ENCODE assay signal across 8 cellular contexts in genomic region chr6:80106418-80107235, GRCh38. TPM values are rescaled to one million over a fixed set of nuclear protein-coding genes. Genes with fewer than 3 reads are reported as not detected.
DNase-seq lines count a peak whose midpoint lies in the region; ATAC-seq, FAIRE-seq and TF ChIP-seq lines count a peak whose summit lies in the region.

Gene BCKDHB, plus strand, starts transcription at chr6:80106671. Its CDS starts 23 bp downstream, at chr6:80106694.

- peak; percentile 99 for ATAC-seq in GM21786 (IDR thresholded peaks at IDR 0.05; ENCODE audit: unreplicated experiment)
- peak; percentile 98 for ATAC-seq in activated T-cell treated with anti-CD3 and anti-CD28 coated beads, Interleukin-2, amount 50 U/mL, for 72 hours (replicated peaks in 1 of 2)

- FAIRE-seq in RCC 7860 (lab: Jason Lieb, UNC) = peak; percentile 92

- H3K4me1 ChIP-seq in esophagus muscularis mucosa (peaks cover 6 to 17% (median 13%) of the 10 kb centered on the region in 4 donors), muscle layer of duodenum (ENCODE audit: control insufficient read depth in 1 of 2, insufficient read depth in 2 of 2, low read length in 2 of 2) (peaks cover 0 to 17% of the 10 kb centered on the region in 2 donors)

- 0% methylated on average over 18 of the region's 56 CpGs for WGBS in esophagus muscularis mucosa

- H3K36me3 Mint-ChIP-seq in activated T-cell treated with anti-CD3 and anti-CD28 coated beads, Interleukin-2, amount 50 U/mL, for 72 hours (ENCODE audit: insufficient read depth in 2 of 2) = no peaks in the 10 kb centered on the region

- H3K27me3 ChIP-seq in esophagus muscularis mucosa = no peaks in the 10 kb centered on the region
- no peaks in the 10 kb centered on the region for H3K27me3 ChIP-seq in muscle layer of duodenum (ENCODE audit: low read depth, low read length)

- no peak for TF ChIP-seq EP300 in esophagus muscularis mucosa (IDR thresholded peaks at IDR 0.05)

- intact Hi-C loops in esophagus muscularis mucosa (cut with DNase I) = loop anchor here (5.0 to 10.0 kb wide), 4 partner anchors 104 to 1648 kb away; partner anchors contain the start of genes ELOVL4, HMGN3, TENT5A and TTK

- peaks cover 19% of the 10 kb centered on the region for H3K4me1 Mint-ChIP-seq in activated T-cell treated with anti-CD3 and anti-CD28 coated beads, Interleukin-2, amount 50 U/mL, for 72 hours (ENCODE audit: low read depth)

- peak within 1 kb of the TSS; percentile 88 for H3K27ac Mint-ChIP-seq in activated T-cell treated with anti-CD3 and anti-CD28 coated beads, Interleukin-2, amount 50 U/mL, for 72 hours

- peaks cover 17% of the 10 kb centered on the region for H3K27me3 Mint-ChIP-seq in activated T-cell treated with anti-CD3 and anti-CD28 coated beads, Interleukin-2, amount 50 U/mL, for 72 hours (ENCODE audit: low read depth)

- H3K27ac ChIP-seq in KOPT-K1 (ENCODE audit: low read depth, low read length, poor library complexity, severe bottlenecking) = peak within 1 kb of the TSS; percentile 61
- H3K27ac ChIP-seq in esophagus muscularis mucosa (replicated peaks in 1 of 4) = peak within 1 kb of the TSS; percentile 89 to 97 (median 94)
- peak within 1 kb of the TSS; percentile 64 for H3K27ac ChIP-seq in muscle layer of duodenum (ENCODE audit: low read length)

- peak within 1 kb of the TSS; percentile 91 to 96 for H3K4me3 Mint-ChIP-seq in activated T-cell treated with anti-CD3 and anti-CD28 coated beads, Interleukin-2, amount 50 U/mL, for 72 hours

- TF ChIP-seq POLR2A in esophagus muscularis mucosa (IDR thresholded peaks at IDR 0.05; ENCODE audit: low read depth) = peak; percentile 61

- H3K36me3 ChIP-seq in KOPT-K1 (ENCODE audit: insufficient read depth, low read length) (no peaks in the 10 kb centered on the region), esophagus muscularis mucosa (no peaks in the 10 kb centered on the region), muscle layer of duodenum (ENCODE audit: control insufficient read depth in 1 of 2, insufficient read depth in 2 of 2, low read length in 2 of 2) (no peaks in the 10 kb centered on the region)

- H3K4me3 ChIP-seq in esophagus muscularis mucosa (peak within 1 kb of the TSS; percentile 71 to 89 (median 84)), muscle layer of duodenum (ENCODE audit: low read depth in 1 of 2, low read length in 2 of 2) (peak within 1 kb of the TSS; percentile 74 to 93)

- H3K9me3 ChIP-seq in KOPT-K1 (ENCODE audit: insufficient read depth, low read length, poor library complexity, severe bottlenecking) = no peaks in the 10 kb centered on the region
- no peaks in the 10 kb centered on the region for H3K9me3 ChIP-seq in esophagus muscularis mucosa
- H3K9me3 ChIP-seq in muscle layer of duodenum (ENCODE audit: control insufficient read depth in 1 of 2, low read length in 2 of 2) = no peaks in the 10 kb centered on the region

- DNase-seq in DMS79 (lab: John Stamatoyannopoulos, UW) (peak; percentile 96), RCC 7860 (ENCODE audit: low spot score) (peak; percentile 93), esophagus muscularis mucosa (ENCODE audit: extremely low spot score) (peak; percentile 99)
- peak; percentile 97 to 99 for DNase-seq in activated T-cell treated with anti-CD3 and anti-CD28 coated beads, Interleukin-2, amount 50 U/mL, for 72 hours
- DNase-seq in stimulated activated CD8-positive, alpha-beta memory T cell treated with anti-CD3 and anti-CD28 coated beads, Interleukin-7, amount 100 ng/mL, for 4 hours (ENCODE audit: low read depth in 2 of 2) = peak; percentile 95 to 98

- no peaks in the 10 kb centered on the region for H3K9me3 Mint-ChIP-seq in activated T-cell treated with anti-CD3 and anti-CD28 coated beads, Interleukin-2, amount 50 U/mL, for 72 hours

- peak in 1 of 3 experiments; percentile 20 for TF ChIP-seq CTCF in esophagus muscularis mucosa (IDR thresholded peaks at IDR 0.05)

RNA-seq across cellular contexts. Expression of gene BCKDHB, which starts in this region (rescaled TPM):
- 10 to 100 TPM; 13.7 to 18.2 TPM for total RNA-seq in activated T-cell treated with anti-CD3 and anti-CD28 coated beads, Interleukin-2, amount 50 U/mL, for 72 hours
- 10 to 100 TPM; 12.2 to 26.2 (median 20.6) TPM for total RNA-seq in esophagus muscularis mucosa

Comparison
In these comparisons a context has a peak if more than half of its experiments do, and no peak if none do; other contexts are left out.
1. Peak in every context shown above with its lines: DNase-seq, ATAC-seq, H3K4me3 ChIP-seq and H3K27ac ChIP-seq.